15 cellular contexts compared by ENCODE assay signal in the genomic region with DNA sequence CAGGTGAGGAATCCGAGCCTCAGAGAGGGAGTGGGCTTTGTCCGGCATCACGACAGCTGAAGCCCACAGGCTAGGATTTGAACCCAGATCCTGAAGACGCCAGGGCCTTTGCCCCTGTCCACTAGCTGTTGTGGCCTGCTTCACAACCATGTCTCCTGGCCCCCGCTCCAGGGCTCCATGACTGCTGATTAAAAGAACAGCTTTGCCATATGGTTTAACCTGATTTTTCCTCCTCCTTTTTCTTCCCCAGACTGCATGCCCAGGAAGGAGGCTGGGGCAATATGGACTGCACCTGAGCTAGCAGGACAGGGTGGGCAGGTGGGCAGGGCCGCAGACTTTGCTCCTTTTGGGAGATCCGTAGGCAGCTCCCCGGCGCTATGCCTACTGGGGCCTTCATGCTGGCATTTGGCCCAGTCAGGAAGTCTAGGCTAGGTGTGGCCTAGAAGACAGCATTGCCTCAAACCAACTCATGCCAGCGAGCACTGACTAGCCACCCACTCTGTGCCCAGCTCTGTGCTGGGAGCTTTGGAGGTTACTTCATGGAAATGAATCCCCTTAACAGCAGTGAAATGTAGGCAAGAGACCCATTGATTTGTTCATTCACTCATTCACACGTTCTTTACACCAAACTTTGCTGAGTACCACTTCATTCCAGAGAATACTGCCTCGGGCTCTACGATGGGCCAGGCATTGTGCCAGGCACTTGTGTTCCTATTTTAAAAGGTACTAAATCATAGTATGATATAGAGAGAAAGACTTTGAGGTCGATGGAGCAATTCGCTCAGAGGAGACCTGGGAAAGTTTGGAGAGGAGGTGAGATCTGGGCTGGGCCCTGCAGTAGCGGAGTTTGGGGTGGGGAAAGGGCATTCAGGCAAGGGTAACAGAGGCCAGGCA.
DNase-seq lines count a peak whose midpoint lies in the region; ATAC-seq and TF ChIP-seq lines count a peak whose summit lies in the region.
"Had no signal": no experiment of that assay in that cellular context is flagged by ENCODE, and none has a peak within 500 bp of the region (broad histone marks: within the 10 kb centered on the region; RNA-seq: fewer than 3 reads in every experiment).

No MANE protein-coding gene starts in this region.

- no peak overlapping the region for H2AK5ac ChIP-seq in neuronal stem cell (ENCODE audit: low read depth, low read length)

- H3K9me3 ChIP-seq in Peyer's patch (no peaks in the 10 kb centered on the region), esophagus squamous epithelium (no peaks in the 10 kb centered on the region), neuronal stem cell (replicated peaks in 1 of 2; ENCODE audit: control insufficient read depth in 2 of 2, insufficient read depth in 1 of 2, low read depth in 1 of 2, low read length in 2 of 2) (no peaks in the 10 kb centered on the region), prostate gland (no peaks in the 10 kb centered on the region)

- peak overlapping the region in 3 of 4 donors; percentile 60 to 92 (median 83) for H3K27ac ChIP-seq in Peyer's patch
- peak overlapping the region; percentile 39 to 70 (median 58) for H3K27ac ChIP-seq in esophagus squamous epithelium
- H3K27ac ChIP-seq in neuronal stem cell (replicated peaks; ENCODE audit: low read length), result no peak overlapping the region
- H3K27ac ChIP-seq in prostate gland, result no peak overlapping the region
- H3K27ac ChIP-seq: neural progenitor cell had no signal

- H2BK120ac ChIP-seq in neuronal stem cell (ENCODE audit: low read depth, low read length), result no peak overlapping the region

- peak overlapping the region; percentile 12 for H3K23ac ChIP-seq in neuronal stem cell (ENCODE audit: low read depth, low read length, poor library complexity)

- H3K36me3 ChIP-seq in Peyer's patch, result no peaks in the 10 kb centered on the region
- no peaks in the 10 kb centered on the region for H3K36me3 ChIP-seq in esophagus squamous epithelium
- no peaks in the 10 kb centered on the region for H3K36me3 ChIP-seq in neuronal stem cell (replicated peaks in 1 of 2; ENCODE audit: control insufficient read depth in 2 of 2, insufficient read depth in 2 of 2, low read length in 2 of 2)
- H3K36me3 ChIP-seq in prostate gland, result no peaks in the 10 kb centered on the region
- H3K36me3 ChIP-seq: neural progenitor cell had no signal

- no peaks in the 10 kb centered on the region for H3K79me1 ChIP-seq in neuronal stem cell (ENCODE audit: low read depth, low read length)

- peak overlapping the region; percentile 28 for H3K18ac ChIP-seq in neuronal stem cell (ENCODE audit: low read length)

- H3K4ac ChIP-seq in neuronal stem cell (ENCODE audit: low read length), result no peak overlapping the region

- intact Hi-C loops in esophagus squamous epithelium (cut with DNase I), result no loop called here
- intact Hi-C loops in prostate gland (cut with DNase I), result no loop called here

- peaks cover 0 to 37% (median 0%) of the 10 kb centered on the region in 4 donors for H3K4me1 ChIP-seq in Peyer's patch
- peaks cover 6 to 27% (median 11%) of the 10 kb centered on the region in 3 donors for H3K4me1 ChIP-seq in esophagus squamous epithelium
- no peaks in the 10 kb centered on the region for H3K4me1 ChIP-seq in neuronal stem cell (ENCODE audit: control insufficient read depth in 2 of 2, insufficient read depth in 1 of 2, low read depth in 1 of 2, low read length in 2 of 2)
- no peaks in the 10 kb centered on the region for H3K4me1 ChIP-seq in prostate gland (replicated peaks)
- H3K4me1 ChIP-seq: neural progenitor cell had no signal

- TF ChIP-seq POLR2A in Peyer's patch (IDR thresholded peaks at IDR 0.05), result peak in 1 of 2 donors; percentile 78
- no peak for TF ChIP-seq POLR2A in esophagus squamous epithelium (IDR thresholded peaks at IDR 0.05)
- TF ChIP-seq POLR2A in prostate gland (IDR thresholded peaks at IDR 0.05), result no peak

- H2BK5ac ChIP-seq in neuronal stem cell (ENCODE audit: low read length), result no peak overlapping the region

- no peak overlapping the region for H3K14ac ChIP-seq in neuronal stem cell (ENCODE audit: low read length)

- H3K4me3 ChIP-seq in Peyer's patch (no peak overlapping the region), esophagus squamous epithelium (no peak overlapping the region), neuronal stem cell (ENCODE audit: low read length in 2 of 2) (no peak overlapping the region), prostate gland (no peak overlapping the region)
- H3K4me3 ChIP-seq: neural progenitor cell had no signal

- H4K8ac ChIP-seq in neuronal stem cell (ENCODE audit: low read depth, low read length), result no peak overlapping the region

- H2BK12ac ChIP-seq in neuronal stem cell (ENCODE audit: low read length), result no peak overlapping the region

- DNase-seq in EL (peak; percentile 18), Peyer's patch (peak in 2 of 3 donors; percentile 88 to 90), esophagus squamous epithelium (lab: John Stamatoyannopoulos, UW) (no peak), neuronal stem cell (ENCODE audit: low spot score) (no peak), prostate gland (ENCODE audit: low spot score) (no peak), NCI-H526 treated with DMSO at 0.1 percent for 48 hours (lab: John Stamatoyannopoulos, UW) (no peak)
- DNase-seq: activated effector memory CD4-positive, alpha-beta T cell treated with anti-CD3 and anti-CD28 coated beads, Interleukin-2, amount 50 U/mL, for 16 hours; amniotic stem cell; foreskin melanocyte; GDM1; NCI-H2107; NCI-H748 treated with DMSO at 0.1 percent for 48 hours had no signal

- ATAC-seq in GM21717 (IDR thresholded peaks at IDR 0.05; ENCODE audit: unreplicated experiment) (no peak), HG02623 (IDR thresholded peaks at IDR 0.05; ENCODE audit: unreplicated experiment) (no peak)

- no peak overlapping the region for H4K91ac ChIP-seq in neuronal stem cell (ENCODE audit: low read depth, low read length, poor library complexity)

- no peak overlapping the region for H2AFZ ChIP-seq in neuronal stem cell (ENCODE audit: low read length)
- H2AFZ ChIP-seq: neural progenitor cell had no signal

- H3K27me3 ChIP-seq in Peyer's patch (no peaks in the 10 kb centered on the region), esophagus squamous epithelium (no peaks in the 10 kb centered on the region), neuronal stem cell (ENCODE audit: control insufficient read depth in 3 of 3, insufficient read depth in 3 of 3, low read depth in 1 of 3, low read length in 3 of 3) (peaks cover 0 to 13% (median 0%) of the 10 kb centered on the region in 3 experiments), prostate gland (replicated peaks; ENCODE audit: insufficient read depth) (no peaks in the 10 kb centered on the region)
- H3K27me3 ChIP-seq: neural progenitor cell had no signal

- 47 to 59% methylated on average over 16 of the region's 16 CpGs for WGBS in esophagus squamous epithelium, 2 donors
- WGBS in neuronal stem cell (ENCODE audit: extremely low coverage in 2 of 2, insufficient read length in 2 of 2, insufficient replicate concordance in 1 of 2), 2 donors, result no CpG with 5 or more reads among the region's 16 CpGs
- 74% methylated on average over 16 of the region's 16 CpGs for WGBS in prostate gland

- H3K9ac ChIP-seq in neuronal stem cell (ENCODE audit: low read depth, low read length, poor library complexity), result no peak overlapping the region
- H3K9ac ChIP-seq: neural progenitor cell had no signal

- no peak overlapping the region for H2BK15ac ChIP-seq in neuronal stem cell (ENCODE audit: low read length)

- no peak overlapping the region for H3K4me2 ChIP-seq in neuronal stem cell (ENCODE audit: insufficient read depth, low read length, poor library complexity, severe bottlenecking)
- H3K4me2 ChIP-seq: neural progenitor cell had no signal

- TF ChIP-seq CTCF in Peyer's patch (IDR thresholded peaks at IDR 0.05) (no peak), esophagus squamous epithelium (IDR thresholded peaks at IDR 0.05) (no peak), prostate gland (IDR thresholded peaks at IDR 0.05) (no peak)

Comparison
In these comparisons a context has a peak if more than half of its experiments do, and no peak if none do; other contexts are left out.
1. DNase-seq: peak in EL (single experiment) and Peyer's patch (2 of 3); none in esophagus squamous epithelium (single experiment), neuronal stem cell (single experiment), prostate gland (single experiment) and NCI-H526 treated with DMSO at 0.1 percent for 48 hours (single experiment).
2. H3K27ac ChIP-seq: peak in Peyer's patch (3 of 4) and esophagus squamous epithelium (4 of 4); none in neuronal stem cell (single experiment) and prostate gland (0 of 2).